Comparison of ENCODE assay signal across 3 cellular contexts in genomic region chr13:27374126-27374613, GRCh38.
TF ChIP-seq lines count a peak whose summit lies in the region.

No MANE protein-coding gene starts in this region.

TF ChIP-seq in SK-N-SH treated with all-trans-retinoic acid at 6 μM for 48 hours, 23 proteins besides CTCF, POLR2A, EP300 and RAD21 (continued from another document):
- TF ChIP-seq ISL1 (CRISPR knock-in tag; IDR thresholded peaks at IDR 0.05) (no peak), TCF4 (CRISPR knock-in tag; IDR thresholded peaks at IDR 0.05; ENCODE audit: borderline replicate concordance) (no peak), RARB (CRISPR knock-in tag; IDR thresholded peaks at IDR 0.05) (no peak), SNAI2 (CRISPR knock-in tag; IDR thresholded peaks at IDR 0.05) (no peak), TOX (CRISPR knock-in tag; IDR thresholded peaks at IDR 0.05; ENCODE audit: borderline replicate concordance) (no peak), ZNF8 (CRISPR knock-in tag; IDR thresholded peaks at IDR 0.05) (no peak), PATZ1 (CRISPR knock-in tag; IDR thresholded peaks at IDR 0.05; ENCODE audit: borderline replicate concordance) (no peak), ZFP30 (CRISPR knock-in tag; IDR thresholded peaks at IDR 0.05) (no peak), GLIS3 (CRISPR knock-in tag; IDR thresholded peaks at IDR 0.05) (no peak), CSDC2 (CRISPR knock-in tag; IDR thresholded peaks at IDR 0.05) (no peak), OSR1 (CRISPR knock-in tag; IDR thresholded peaks at IDR 0.05) (no peak), POU6F1 (CRISPR knock-in tag; IDR thresholded peaks at IDR 0.05; ENCODE audit: borderline replicate concordance, low read depth) (no peak), ARNTL (CRISPR knock-in tag; IDR thresholded peaks at IDR 0.05; ENCODE audit: borderline replicate concordance, low read depth) (no peak), ZFP3 (CRISPR knock-in tag; IDR thresholded peaks at IDR 0.05) (no peak), ZNF565 (CRISPR knock-in tag; conservative IDR thresholded peaks at IDR 0.05; ENCODE audit: low read depth) (no peak), ZC3H10 (CRISPR knock-in tag; IDR thresholded peaks at IDR 0.05) (no peak)

TF ChIP-seq in SK-N-SH, 30 proteins besides CTCF, POLR2A, EP300 and RAD21 (continued from another document):
- TF ChIP-seq USF2 (IDR thresholded peaks at IDR 0.05; ENCODE audit: borderline replicate concordance, low read depth, low read length) (no peak), TCF12 (IDR thresholded peaks at IDR 0.05) (no peak), SMC3 (IDR thresholded peaks at IDR 0.05; ENCODE audit: low read depth, low read length) (no peak), GABPA (IDR thresholded peaks at IDR 0.05; ENCODE audit: low read depth) (no peak), JUND (IDR thresholded peaks at IDR 0.05) (no peak), FOXJ3 (CRISPR knock-in tag; IDR thresholded peaks at IDR 0.05) (no peak), CHD2 (IDR thresholded peaks at IDR 0.05; ENCODE audit: low read length, partially characterized antibody) (no peak)

TF ChIP-seq in HepG2, 621 proteins besides CTCF, POLR2A, EP300 and RAD21:
- TF ChIP-seq SRSF1 (optimal IDR thresholded peaks at IDR 0.05; ENCODE audit: low read depth, low read length): no peak
- no peak for TF ChIP-seq MLXIP (CRISPR knock-in tag; IDR thresholded peaks at IDR 0.05; ENCODE audit: borderline replicate concordance)
- no peak for TF ChIP-seq HNF4G (IDR thresholded peaks at IDR 0.05; ENCODE audit: borderline replicate concordance, low read depth, low read length)
- TF ChIP-seq HNF4G (CRISPR knock-in tag; IDR thresholded peaks at IDR 0.05; ENCODE audit: borderline replicate concordance, low read depth): no peak
- TF ChIP-seq ZNF24 (IDR thresholded peaks at IDR 0.05): no peak
- no peak for TF ChIP-seq HOXD1 (CRISPR knock-in tag; IDR thresholded peaks at IDR 0.05)
- no peak for TF ChIP-seq PCBP2 (optimal IDR thresholded peaks at IDR 0.05; ENCODE audit: low read depth, low read length, poor library complexity, severe bottlenecking)
- no peak for TF ChIP-seq ZXDC (CRISPR knock-in tag; IDR thresholded peaks at IDR 0.05)
- TF ChIP-seq REST (IDR thresholded peaks at IDR 0.05; ENCODE audit: borderline replicate concordance in 1 of 2, low read depth in 1 of 2, low read length in 2 of 2): no peak
- TF ChIP-seq ZNF33A (CRISPR knock-in tag; IDR thresholded peaks at IDR 0.05; ENCODE audit: borderline replicate concordance): no peak
- TF ChIP-seq ZNF619 (CRISPR knock-in tag; IDR thresholded peaks at IDR 0.05): no peak
- no peak for TF ChIP-seq TOE1 (CRISPR knock-in tag; IDR thresholded peaks at IDR 0.05)
- TF ChIP-seq HNF4A (CRISPR knock-in tag; IDR thresholded peaks at IDR 0.05): no peak
- no peak for TF ChIP-seq RFXAP (CRISPR knock-in tag; IDR thresholded peaks at IDR 0.05; ENCODE audit: borderline replicate concordance)
- no peak for TF ChIP-seq ISL2 (CRISPR knock-in tag; IDR thresholded peaks at IDR 0.05)
- TF ChIP-seq CENPT (CRISPR knock-in tag; IDR thresholded peaks at IDR 0.05; ENCODE audit: low read depth): no peak
- no peak for TF ChIP-seq TRAFD1 (CRISPR knock-in tag; IDR thresholded peaks at IDR 0.05; ENCODE audit: borderline replicate concordance)
- TF ChIP-seq ZNF280B (CRISPR knock-in tag; IDR thresholded peaks at IDR 0.05; ENCODE audit: borderline replicate concordance): no peak
- TF ChIP-seq SIN3B (IDR thresholded peaks at IDR 0.05; ENCODE audit: low read length): no peak
